Comparison of ENCODE assay signal across 16 cellular contexts in genomic region chr10:12807982-12808613, GRCh38.
A peak's percentile ranks its signal among the peaks of the same experiment; 100 is the strongest.
DNase-seq lines count a peak whose midpoint lies in the region; ATAC-seq and TF ChIP-seq lines count a peak whose summit lies in the region.
"Had no signal": no experiment of that assay in that cellular context is flagged by ENCODE, and none has a peak within 500 bp of the region (broad histone marks: within the 10 kb centered on the region; RNA-seq: fewer than 3 reads in every experiment).

No MANE protein-coding gene starts in this region.

- H3K36me3 ChIP-seq in cardiac muscle cell (no peaks in the 10 kb centered on the region), left ventricle myocardium inferior (no peaks in the 10 kb centered on the region), neuronal stem cell (replicated peaks in 1 of 2; ENCODE audit: control insufficient read depth in 2 of 2, insufficient read depth in 2 of 2, low read length in 2 of 2) (no peaks in the 10 kb centered on the region), upper lobe of right lung (no peaks in the 10 kb centered on the region), ovary (no peaks in the 10 kb centered on the region)

- H3K4ac ChIP-seq in neuronal stem cell (ENCODE audit: low read length), result no peak overlapping the region

- no peak overlapping the region for H4K8ac ChIP-seq in neuronal stem cell (ENCODE audit: low read depth, low read length)

- no peak overlapping the region for H2AK5ac ChIP-seq in neuronal stem cell (ENCODE audit: low read depth, low read length)

- peak overlapping the region; percentile 61 for H3K23ac ChIP-seq in neuronal stem cell (ENCODE audit: low read depth, low read length, poor library complexity)

- H2BK5ac ChIP-seq in neuronal stem cell (ENCODE audit: low read length), result no peak overlapping the region

- H3K27me3 ChIP-seq in cardiac muscle cell, result no peaks in the 10 kb centered on the region
- H3K27me3 ChIP-seq in left ventricle myocardium inferior (ENCODE audit: low read depth), result no peaks in the 10 kb centered on the region
- no peaks in the 10 kb centered on the region for H3K27me3 ChIP-seq in right cardiac atrium (ENCODE audit: control insufficient read depth, insufficient read depth)
- H3K27me3 ChIP-seq in neuronal stem cell (ENCODE audit: control insufficient read depth in 3 of 3, insufficient read depth in 3 of 3, low read depth in 1 of 3, low read length in 3 of 3), result no peaks in the 10 kb centered on the region
- no peaks in the 10 kb centered on the region for H3K27me3 ChIP-seq in upper lobe of right lung
- no peaks in the 10 kb centered on the region for H3K27me3 ChIP-seq in ovary

- peaks cover 7% of the 10 kb centered on the region for H3K4me1 ChIP-seq in cardiac muscle cell (ENCODE audit: low read depth)
- peaks cover 10% of the 10 kb centered on the region for H3K4me1 ChIP-seq in left ventricle myocardium inferior
- peaks cover 4% of the 10 kb centered on the region for H3K4me1 ChIP-seq in right cardiac atrium (ENCODE audit: control insufficient read depth, insufficient read depth, low read length)
- H3K4me1 ChIP-seq in neuronal stem cell (ENCODE audit: control insufficient read depth in 2 of 2, insufficient read depth in 1 of 2, low read depth in 1 of 2, low read length in 2 of 2), result peaks cover 0 to 1% of the 10 kb centered on the region in 2 donors
- H3K4me1 ChIP-seq in upper lobe of right lung, result no peaks in the 10 kb centered on the region
- H3K4me1 ChIP-seq in ovary (ENCODE audit: insufficient read depth), result no peaks in the 10 kb centered on the region

- H2BK120ac ChIP-seq in neuronal stem cell (ENCODE audit: low read depth, low read length), result no peak overlapping the region

- TF ChIP-seq EP300 in ovary (IDR thresholded peaks at IDR 0.05), result no peak

- no peaks in the 10 kb centered on the region for H3K4me1 Mint-ChIP-seq in Calu3 (ENCODE audit: low read depth, unreplicated experiment)
- H3K4me1 Mint-ChIP-seq: B cell had no signal

- H3K27ac Mint-ChIP-seq in Calu3 (ENCODE audit: unreplicated experiment), result no peak overlapping the region
- H3K27ac Mint-ChIP-seq: B cell had no signal

- no peak overlapping the region for H3K14ac ChIP-seq in neuronal stem cell (ENCODE audit: low read length)

- peaks cover 5% of the 10 kb centered on the region for H3K9me3 Mint-ChIP-seq in Calu3 (ENCODE audit: low read depth, unreplicated experiment)

- intact Hi-C loops in left ventricle myocardium inferior (cut with micrococcal nuclease) (no loop called here), right cardiac atrium (cut with DNase I) (no loop called here), upper lobe of right lung (cut with DNase I) (no loop called here), ovary (cut with DNase I) (no loop called here), Calu3 (cut with micrococcal nuclease; ENCODE audit: unreplicated experiment) (no loop called here)

- H3K9me3 ChIP-seq in cardiac muscle cell (ENCODE audit: low read depth), result no peaks in the 10 kb centered on the region
- H3K9me3 ChIP-seq in left ventricle myocardium inferior (replicated peaks), result no peaks in the 10 kb centered on the region
- H3K9me3 ChIP-seq in right cardiac atrium (ENCODE audit: control insufficient read depth, low read length), result no peaks in the 10 kb centered on the region
- no peaks in the 10 kb centered on the region for H3K9me3 ChIP-seq in neuronal stem cell (replicated peaks in 1 of 2; ENCODE audit: control insufficient read depth in 2 of 2, insufficient read depth in 1 of 2, low read depth in 1 of 2, low read length in 2 of 2)
- no peaks in the 10 kb centered on the region for H3K9me3 ChIP-seq in upper lobe of right lung
- H3K9me3 ChIP-seq in ovary, result no peaks in the 10 kb centered on the region

- H3K27me3 Mint-ChIP-seq in Calu3 (ENCODE audit: unreplicated experiment), result peaks cover 49% of the 10 kb centered on the region
- H3K27me3 Mint-ChIP-seq: B cell had no signal

- H3K36me3 Mint-ChIP-seq in Calu3 (ENCODE audit: insufficient read depth, unreplicated experiment), result no peaks in the 10 kb centered on the region

- no peak overlapping the region for H3K9ac ChIP-seq in neuronal stem cell (ENCODE audit: low read depth, low read length, poor library complexity)

- no peak overlapping the region for H4K91ac ChIP-seq in neuronal stem cell (ENCODE audit: low read depth, low read length, poor library complexity)

- H3K4me2 ChIP-seq in neuronal stem cell (ENCODE audit: insufficient read depth, low read length, poor library complexity, severe bottlenecking), result no peak overlapping the region

- DNase-seq in cardiac muscle cell (ENCODE audit: low read depth in 1 of 2, low spot score in 1 of 2), result peak in 1 of 2 donors; percentile 19
- DNase-seq in left ventricle myocardium inferior, result no peak
- no peak for DNase-seq in right cardiac atrium
- no peak for DNase-seq in neuronal stem cell (ENCODE audit: low spot score)
- DNase-seq in upper lobe of right lung, result peak; percentile 3
- DNase-seq in ovary, result no peak
- DNase-seq in Calu3, result no peak
- DNase-seq: DMS 273 treated with DMSO at 0.1 percent for 48 hours, DND-41, NCI-H187, NCI-H226, NCI-H524 treated with DMSO at 0.1 percent for 48 hours, PC-3, RPMI8226 had no signal

- H3K27ac ChIP-seq in cardiac muscle cell (peak overlapping the region; percentile 58), left ventricle myocardium inferior (replicated peaks) (no peak overlapping the region), right cardiac atrium (ENCODE audit: low read length) (peak overlapping the region; percentile 16), neuronal stem cell (replicated peaks; ENCODE audit: low read length) (no peak overlapping the region), upper lobe of right lung (no peak overlapping the region), ovary (no peak overlapping the region)

- H3K18ac ChIP-seq in neuronal stem cell (ENCODE audit: low read length), result peak overlapping the region; percentile 44

- ATAC-seq in right cardiac atrium, result peak; percentile 15 to 42
- no peak for ATAC-seq in upper lobe of right lung
- no peak for ATAC-seq in HG02852 (IDR thresholded peaks at IDR 0.05; ENCODE audit: unreplicated experiment)
- ATAC-seq: PC-3 had no signal

- H2BK12ac ChIP-seq in neuronal stem cell (ENCODE audit: low read length), result no peak overlapping the region

- no peak overlapping the region for H3K4me3 ChIP-seq in cardiac muscle cell
- no peak overlapping the region for H3K4me3 ChIP-seq in left ventricle myocardium inferior
- H3K4me3 ChIP-seq in right cardiac atrium (ENCODE audit: low read length), result no peak overlapping the region
- no peak overlapping the region for H3K4me3 ChIP-seq in neuronal stem cell (ENCODE audit: low read length in 2 of 2)
- H3K4me3 ChIP-seq in upper lobe of right lung, result no peak overlapping the region
- no peak overlapping the region for H3K4me3 ChIP-seq in ovary

- TF ChIP-seq CTCF in cardiac muscle cell (IDR thresholded peaks at IDR 0.05; ENCODE audit: low read depth, low read length) (no peak), left ventricle myocardium inferior (IDR thresholded peaks at IDR 0.05; ENCODE audit: borderline replicate concordance) (no peak), upper lobe of right lung (IDR thresholded peaks at IDR 0.05) (no peak), ovary (IDR thresholded peaks at IDR 0.05) (no peak), Calu3 (IDR thresholded peaks at IDR 0.05; ENCODE audit: unreplicated experiment) (no peak)

- H2BK15ac ChIP-seq in neuronal stem cell (ENCODE audit: low read length), result no peak overlapping the region

- no peak for TF ChIP-seq POLR2A in ovary (IDR thresholded peaks at IDR 0.05)

- H2AFZ ChIP-seq in neuronal stem cell (ENCODE audit: low read length), result no peak overlapping the region

- WGBS in right cardiac atrium, result 79% methylated on average over 11 of the region's 11 CpGs
- no CpG with 5 or more reads among the region's 11 CpGs for WGBS in neuronal stem cell (ENCODE audit: extremely low coverage in 2 of 2, insufficient read length in 2 of 2, insufficient replicate concordance in 1 of 2), 2 donors
- 89 to 93% (median 91%) methylated on average over 11 of the region's 11 CpGs for WGBS in ovary, 3 donors

- no peaks in the 10 kb centered on the region for H3K79me1 ChIP-seq in neuronal stem cell (ENCODE audit: low read depth, low read length)

- H3K4me3 Mint-ChIP-seq in Calu3 (ENCODE audit: low read depth, unreplicated experiment), result no peak overlapping the region
- H3K4me3 Mint-ChIP-seq: B cell had no signal

- no TSS peak for BruUV-seq in Calu3 (replicated peaks; lab: Mats Ljungman, UMichigan)

- CTCF ChIA-PET in Calu3 (lab: Charles Lee), result no interaction called here

Comparison
In these comparisons a context has a peak if more than half of its experiments do, and no peak if none do; other contexts are left out.
1. H3K27ac ChIP-seq: peak in cardiac muscle cell (single experiment) and right cardiac atrium (single experiment); none in left ventricle myocardium inferior (single experiment), neuronal stem cell (single experiment), upper lobe of right lung (single experiment) and ovary (0 of 2).
2. ATAC-seq: peak in right cardiac atrium (2 of 2); none in upper lobe of right lung (single experiment) and HG02852 (single experiment).